Comparison of ENCODE assay signal across 22 cellular contexts in the genomic region with DNA sequence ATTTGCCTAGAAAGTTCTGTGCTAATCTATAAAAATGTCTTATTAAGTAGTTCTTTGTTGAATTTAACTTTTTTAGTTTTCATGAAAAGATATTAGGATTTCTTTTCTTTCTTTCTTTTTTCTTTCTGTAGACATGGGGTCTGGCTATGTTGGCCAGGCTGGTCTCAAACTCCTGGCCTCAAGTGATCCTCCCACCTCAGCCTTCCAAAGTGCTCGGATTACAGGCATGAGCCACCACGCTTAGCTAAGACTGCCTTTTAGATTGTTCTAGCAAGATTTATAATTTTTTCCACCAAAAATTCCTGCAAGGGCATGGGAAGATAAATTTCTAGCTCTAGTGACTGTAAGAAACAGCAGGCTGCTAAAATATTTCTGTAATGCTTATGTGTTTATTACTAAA.
"Had no signal": no experiment of that assay in that cellular context is flagged by ENCODE, and none has a peak within 500 bp of the region (broad histone marks: within the 10 kb centered on the region; RNA-seq: fewer than 3 reads in every experiment).

No MANE protein-coding gene starts in this region.

- FAIRE-seq: small intestine had no signal

- H3K27me3 ChIP-seq: pancreas, right lobe of liver, thyroid gland had no signal

- H3K27ac ChIP-seq: coronary artery, epithelial cell of prostate, gastroesophageal sphincter, heart left ventricle, lower lobe of right lung, neutrophil, pancreas, right lobe of liver, suprapubic skin, thyroid gland had no signal

- H3K4me3 ChIP-seq: coronary artery, gastroesophageal sphincter, heart left ventricle, lower lobe of right lung, pancreas, right lobe of liver, suprapubic skin, thyroid gland had no signal

- ATAC-seq: esophagus mucosa; gastroesophageal sphincter; heart left ventricle; left ventricle myocardium superior; lower lobe of right lung; natural killer cell; right lobe of liver; stimulated activated naive B cell treated with anti-CD40 and anti-IgM and Interleukin-4, amounts not matched to agents 10 μg/mL and 1 μg/mL and 100 μg/mL, for 72 hours had no signal

- H3K36me3 ChIP-seq: gastroesophageal sphincter, heart left ventricle, lower lobe of right lung, neutrophil, pancreas, right lobe of liver, suprapubic skin, thyroid gland had no signal

- DNase-seq: dermis blood vessel endothelial cell; effector CD4-positive, alpha-beta T cell; foreskin fibroblast; heart left ventricle; hippocampal formation; left colon; left ventricle myocardium superior; lower lobe of right lung; natural killer cell; stimulated activated CD4-positive, alpha-beta T cell treated with anti-CD3 and anti-CD28 coated beads, Interleukin-15, amount 100 ng/mL, for 24 hours; stimulated activated CD4-positive, alpha-beta T cell treated with anti-CD3 and anti-CD28 coated beads, Interleukin-2, amount 100 ng/mL, for 48 hours; stimulated activated naive B cell treated with anti-CD40 and anti-IgM and Interleukin-4, amounts not matched to agents 10 μg/mL and 1 μg/mL and 100 μg/mL, for 72 hours; thyroid gland had no signal

- H3K9me3 ChIP-seq: gastroesophageal sphincter, heart left ventricle, lower lobe of right lung, neutrophil, pancreas, right lobe of liver, suprapubic skin, thyroid gland had no signal

- H3K4me1 ChIP-seq: gastroesophageal sphincter, heart left ventricle, lower lobe of right lung, right lobe of liver, suprapubic skin, thyroid gland had no signal
